1 cellular context compared by ENCODE assay signal in genomic region chr18:5370332-5370731, GRCh38.
TF ChIP-seq lines count a peak whose summit lies in the region.

No MANE protein-coding gene starts in this region.

TF ChIP-seq in GM12878, 131 proteins besides CTCF, POLR2A, EP300 and RAD21 (continued from another document):
- TF ChIP-seq E2F8 (IDR thresholded peaks at IDR 0.05; ENCODE audit: low read depth, partially characterized antibody) = no peak
- peak; percentile 59; the same call in 1 of the 2 replicates for TF ChIP-seq REST (IDR thresholded peaks at IDR 0.05; ENCODE audit: low read depth, low read length)
TF ChIP-seq in GM12878: peak in this region for 1.
